In genomic region chr20:37336369-37337207, GRCh38 we compare ENCODE assay signal across 9 cellular contexts. TPM values are rescaled to one million over a fixed set of nuclear protein-coding genes. Genes with fewer than 3 reads are reported as not detected.
DNase-seq lines count a peak whose midpoint lies in the region; ATAC-seq and TF ChIP-seq lines count a peak whose summit lies in the region.
"Had no signal": no experiment of that assay in that cellular context is flagged by ENCODE, and none has a peak within 500 bp of the region (broad histone marks: within the 10 kb centered on the region; RNA-seq: fewer than 3 reads in every experiment).

No MANE protein-coding gene starts in this region.

- peak overlapping the region; percentile 43 for H4K8ac ChIP-seq in trophoblast cell (ENCODE audit: low read depth, low read length)

- H3K27me3 Mint-ChIP-seq in T-helper 2 cell treated with Interferon-gamma antibody and Interleukin-4, amounts not matched to agents 5 μg/mL and 100 μg/mL, for 36 hours (ENCODE audit: low read depth): no peaks in the 10 kb centered on the region

- CTCF ChIA-PET in PC-9 (lab: Charles Lee): no interaction called here

- no CpG with 5 or more reads among the region's 11 CpGs for WGBS in trophoblast cell (ENCODE audit: extremely low coverage, insufficient coverage, insufficient read length)

- peaks cover 20% of the 10 kb centered on the region for H3K79me2 ChIP-seq in trophoblast cell (ENCODE audit: control insufficient read depth, insufficient read depth, low read length, poor library complexity)
- H3K79me2 ChIP-seq in PC-9 (ENCODE audit: low read depth): no peaks in the 10 kb centered on the region

- intact Hi-C loops in PC-9 (cut with micrococcal nuclease; ENCODE audit: unreplicated experiment): no loop called here

- peak overlapping the region; percentile 97 for H2BK120ac ChIP-seq in trophoblast cell (ENCODE audit: insufficient read depth, low read length, poor library complexity)

- peaks cover 0 to 9% (median 0%) of the 10 kb centered on the region in 11 experiments; a peak in 2 of 22 replicates for H4K20me1 ChIP-seq in BLaER1 treated with 17β-estradiol and CSF1 and Interleukin-3, amounts not matched to agents 10 nM and 100 nM
- H4K20me1 ChIP-seq in PC-9 (ENCODE audit: insufficient read depth): no peaks in the 10 kb centered on the region

- H3K79me1 ChIP-seq in trophoblast cell (ENCODE audit: low read length): peaks cover 62% of the 10 kb centered on the region

- no peaks in the 10 kb centered on the region for H3K36me3 Mint-ChIP-seq in T-helper 2 cell treated with Interferon-gamma antibody and Interleukin-4, amounts not matched to agents 5 μg/mL and 100 μg/mL, for 36 hours (ENCODE audit: low read depth)

- peak overlapping the region; percentile 82 to 97 (median 90) for H3K4me2 ChIP-seq in BLaER1 treated with 17β-estradiol and CSF1 and Interleukin-3, amounts not matched to agents 10 nM and 100 nM
- H3K4me2 ChIP-seq in trophoblast cell (ENCODE audit: low read length) (no peak overlapping the region), PC-9 (no peak overlapping the region)

- H3K27ac Mint-ChIP-seq in T-helper 2 cell treated with Interferon-gamma antibody and Interleukin-4, amounts not matched to agents 5 μg/mL and 100 μg/mL, for 36 hours: peak overlapping the region; percentile 69

- H3K4ac ChIP-seq in trophoblast cell (ENCODE audit: low read depth, low read length): peak overlapping the region; percentile 70

- TF ChIP-seq CTCF in PC-9 (conservative IDR thresholded peaks at IDR 0.05): no peak

- peak overlapping the region; percentile 29 to 65 (median 59); a peak in 17 of 22 replicates for H3K9ac ChIP-seq in BLaER1 treated with 17β-estradiol and CSF1 and Interleukin-3, amounts not matched to agents 10 nM and 100 nM
- H3K9ac ChIP-seq in trophoblast cell (ENCODE audit: low read length): no peak overlapping the region

- H3K27me3 ChIP-seq in BLaER1 treated with 17β-estradiol and CSF1 and Interleukin-3, amounts not matched to agents 10 nM and 100 nM: no peaks in the 10 kb centered on the region
- H3K27me3 ChIP-seq in trophoblast cell (ENCODE audit: insufficient read depth, low read length) (no peaks in the 10 kb centered on the region), PC-9 (ENCODE audit: insufficient read depth, low read depth) (no peaks in the 10 kb centered on the region)
- H3K27me3 ChIP-seq: dorsolateral prefrontal cortex had no signal

- peak overlapping the region; percentile 77 for H3K18ac ChIP-seq in trophoblast cell (ENCODE audit: low read length)

- POLR2A ChIA-PET in PC-9 (lab: Charles Lee; ENCODE audit: unreplicated experiment): interaction anchor here (0.6 to 0.7 kb wide), 2 partner anchors 188 to 207 kb away, joined by 4 to 8 read pairs; no protein-coding TSS in a partner anchor

- peaks cover 33 to 80% (median 57%) of the 10 kb centered on the region in 10 experiments for H3K4me1 ChIP-seq in BLaER1 treated with 17β-estradiol and CSF1 and Interleukin-3, amounts not matched to agents 10 nM and 100 nM
- H3K4me1 ChIP-seq in trophoblast cell (ENCODE audit: control insufficient read depth in 1 of 2, insufficient read depth in 2 of 2, low read length in 2 of 2): peaks cover 32 to 40% of the 10 kb centered on the region in 2 experiments
- H3K4me1 ChIP-seq in PC-9 (replicated peaks; ENCODE audit: insufficient read depth): peaks cover 22% of the 10 kb centered on the region

- H4K12ac ChIP-seq in trophoblast cell (ENCODE audit: low read depth, low read length): peak overlapping the region; percentile 59

- peaks cover 16% of the 10 kb centered on the region for H3K4me1 Mint-ChIP-seq in T-helper 2 cell treated with Interferon-gamma antibody and Interleukin-4, amounts not matched to agents 5 μg/mL and 100 μg/mL, for 36 hours (ENCODE audit: low read depth)

- H2AFZ ChIP-seq in trophoblast cell (ENCODE audit: insufficient read depth, low read length, poor library complexity) (no peak overlapping the region), PC-9 (no peak overlapping the region)

- no peaks in the 10 kb centered on the region for H3K9me3 ChIP-seq in BLaER1 treated with 17β-estradiol and CSF1 and Interleukin-3, amounts not matched to agents 10 nM and 100 nM (replicated peaks in 1 of 11)
- no peaks in the 10 kb centered on the region for H3K9me3 ChIP-seq in trophoblast cell (ENCODE audit: insufficient read depth, low read depth, low read length)
- H3K9me3 ChIP-seq in PC-9 (ENCODE audit: insufficient read depth, low read depth): no peaks in the 10 kb centered on the region

- no peaks in the 10 kb centered on the region for H3K9me2 ChIP-seq in PC-9 (ENCODE audit: insufficient read depth)

- peak overlapping the region; percentile 88 for H2BK12ac ChIP-seq in trophoblast cell (ENCODE audit: low read length)

- peaks cover 9% of the 10 kb centered on the region; the same call in 1 of the 2 replicates for H3F3A ChIP-seq in PC-9 (ENCODE audit: insufficient read depth, low read depth)

- H3K4me3 ChIP-seq in BLaER1 treated with 17β-estradiol and CSF1 and Interleukin-3, amounts not matched to agents 10 nM and 100 nM: peak overlapping the region in 6 of 10 experiments; percentile 12 to 50 (median 30); a peak in 8 of 20 replicates
- H3K4me3 ChIP-seq in trophoblast cell (ENCODE audit: low read depth, low read length) (no peak overlapping the region), PC-9 (no peak overlapping the region)
- H3K4me3 ChIP-seq: dorsolateral prefrontal cortex had no signal

- peak overlapping the region; percentile 61 for H3K14ac ChIP-seq in trophoblast cell (ENCODE audit: low read length)

- BruUV-seq in PC-9 (replicated peaks; lab: Mats Ljungman, UMichigan): no TSS peak

- peak; percentile 77 for DNase-seq in GM19240 (ENCODE audit: insufficient read length, low spot score)
- DNase-seq in T-helper 2 cell treated with Interferon-gamma antibody and Interleukin-4, amounts not matched to agents 5 μg/mL and 100 μg/mL, for 36 hours (ENCODE audit: low spot score): peak; percentile 50
- DNase-seq in trophoblast cell: peak; percentile 43 to 51
- DNase-seq in NCI-H1436 (lab: John Stamatoyannopoulos, UW): no peak
- no peak for DNase-seq in PC-9

- no peak overlapping the region for H3K23ac ChIP-seq in trophoblast cell (ENCODE audit: low read length)

- peak overlapping the region; percentile 60 for H3K4me3 Mint-ChIP-seq in T-helper 2 cell treated with Interferon-gamma antibody and Interleukin-4, amounts not matched to agents 5 μg/mL and 100 μg/mL, for 36 hours

- H2BK5ac ChIP-seq in trophoblast cell (ENCODE audit: low read depth, low read length, poor library complexity): peak overlapping the region; percentile 87

- no peaks in the 10 kb centered on the region for H3K9me3 Mint-ChIP-seq in T-helper 2 cell treated with Interferon-gamma antibody and Interleukin-4, amounts not matched to agents 5 μg/mL and 100 μg/mL, for 36 hours

- H2AK5ac ChIP-seq in trophoblast cell (ENCODE audit: low read length): peak overlapping the region; percentile 77

- peak overlapping the region; percentile 40 to 79 (median 74); a peak in 21 of 22 replicates for H3K27ac ChIP-seq in BLaER1 treated with 17β-estradiol and CSF1 and Interleukin-3, amounts not matched to agents 10 nM and 100 nM
- H3K27ac ChIP-seq in trophoblast cell (ENCODE audit: low read depth, low read length): peak overlapping the region; percentile 89
- no peak overlapping the region for H3K27ac ChIP-seq in PC-9

- peak overlapping the region; percentile 93 for H4K91ac ChIP-seq in trophoblast cell (ENCODE audit: low read depth, low read length)

- peak; percentile 60 for ATAC-seq in HG03139 (IDR thresholded peaks at IDR 0.05; ENCODE audit: unreplicated experiment)
- peak; percentile 15 for ATAC-seq in esophagus mucosa

- H3K36me3 ChIP-seq in BLaER1 treated with 17β-estradiol and CSF1 and Interleukin-3, amounts not matched to agents 10 nM and 100 nM: no peaks in the 10 kb centered on the region
- H3K36me3 ChIP-seq in trophoblast cell (ENCODE audit: control insufficient read depth in 1 of 2, insufficient read depth in 2 of 2, low read length in 2 of 2) (no peaks in the 10 kb centered on the region), PC-9 (ENCODE audit: low read depth) (no peaks in the 10 kb centered on the region)

RNA-seq across cellular contexts. Expression of gene SRC, which starts 9.4 kb away (rescaled TPM):
- total RNA-seq in esophagus mucosa (30.5 TPM), PC-9 (2021) (56.8 and 58.4 TPM in 2 replicates)
- polyA plus RNA-seq in trophoblast cell (2013): 188 and 198 TPM in 2 replicates

RNA-seq across cellular contexts. Expression of gene MANBAL, which starts 47.1 kb away (rescaled TPM):
- total RNA-seq in esophagus mucosa (42.0 TPM), PC-9 (2021) (44.6 and 65.7 TPM in 2 replicates)
- 61.2 and 63.9 TPM in 2 replicates for polyA plus RNA-seq in trophoblast cell (2013)

Comparison
In these comparisons a context has a peak if more than half of its experiments do, and no peak if none do; other contexts are left out.
1. H3K4me2 ChIP-seq: peak in BLaER1 treated with 17β-estradiol and CSF1 and Interleukin-3, amounts not matched to agents 10 nM and 100 nM (11 of 11); none in trophoblast cell (single experiment) and PC-9 (single experiment).
2. H3K4me3 ChIP-seq: peak in BLaER1 treated with 17β-estradiol and CSF1 and Interleukin-3, amounts not matched to agents 10 nM and 100 nM (6 of 10); none in trophoblast cell (single experiment) and PC-9 (single experiment).
3. DNase-seq: peak in GM19240 (single experiment), T-helper 2 cell treated with Interferon-gamma antibody and Interleukin-4, amounts not matched to agents 5 μg/mL and 100 μg/mL, for 36 hours (single experiment) and trophoblast cell (2 of 2); none in NCI-H1436 (single experiment) and PC-9 (0 of 2).